ENCODE assay signal across 22 cellular contexts in the genomic region with DNA sequence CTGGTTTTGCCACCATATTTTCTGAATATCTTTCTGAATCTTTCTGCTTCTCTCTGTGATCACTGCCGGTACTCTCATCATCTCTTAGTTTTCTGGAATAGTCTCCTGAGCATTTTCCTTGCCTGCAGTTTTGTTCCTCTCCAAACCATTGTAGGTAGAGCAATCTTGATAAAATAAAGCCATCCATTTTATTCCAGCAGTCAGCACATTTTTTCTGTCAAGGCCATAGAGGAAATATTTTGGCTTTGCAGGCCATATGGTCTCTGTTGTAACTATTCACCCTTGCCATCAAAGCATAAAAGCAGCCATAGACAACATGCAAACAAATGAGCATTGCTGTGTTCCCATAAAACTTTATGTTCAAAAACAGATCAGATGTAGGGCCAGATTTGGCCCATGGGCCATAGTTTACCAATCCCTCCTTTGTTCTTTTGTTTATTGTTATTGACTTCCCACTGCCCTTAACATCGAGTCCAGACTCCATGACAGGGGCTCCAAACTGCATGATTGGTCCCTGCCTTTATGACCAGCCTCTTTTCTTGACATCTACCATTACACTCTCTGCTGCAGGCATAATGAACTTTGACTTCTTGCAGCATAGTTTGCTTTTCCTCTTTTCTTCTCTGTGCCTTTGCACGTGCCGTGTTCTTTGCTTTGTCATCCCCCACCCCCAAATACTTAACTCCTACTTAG. TPM values are rescaled to one million over a fixed set of nuclear protein-coding genes. Genes with fewer than 3 reads are reported as not detected.
DNase-seq lines count a peak whose midpoint lies in the region; ATAC-seq and TF ChIP-seq lines count a peak whose summit lies in the region.
"Had no signal": no experiment of that assay in that cellular context is flagged by ENCODE, and none has a peak within 500 bp of the region (broad histone marks: within the 10 kb centered on the region; RNA-seq: fewer than 3 reads in every experiment).

No MANE protein-coding gene starts in this region.

- no peak overlapping the region for H3K4me3 ChIP-seq in prostate gland
- no peak overlapping the region for H3K4me3 ChIP-seq in MM.1S (ENCODE audit: low read length)
- H3K4me3 ChIP-seq: neural progenitor cell, Peyer's patch, right lobe of liver had no signal

- peak overlapping the region in 1 of 2 donors; percentile 69 for H3K27ac ChIP-seq in prostate gland
- H3K27ac ChIP-seq in MM.1S (ENCODE audit: low read length) = no peak overlapping the region
- H3K27ac ChIP-seq: HL-60, neural progenitor cell, Peyer's patch, right lobe of liver had no signal

- H3K9me3 Mint-ChIP-seq in activated B cell treated with CpG ODN at 0.5 μM for 24 hours = no peaks in the 10 kb centered on the region
- H3K9me3 Mint-ChIP-seq: activated CD8-positive, alpha-beta T cell treated with anti-CD3 and anti-CD28 coated beads for 36 hours; neural progenitor cell had no signal

- H3F3A ChIP-seq in MM.1S (ENCODE audit: insufficient read depth, low read length) = no peaks in the 10 kb centered on the region

- no peak overlapping the region for H2AFZ ChIP-seq in MM.1S (ENCODE audit: low read length)
- H2AFZ ChIP-seq: neural progenitor cell had no signal

- H3K9ac ChIP-seq in MM.1S (ENCODE audit: low read length) = no peak overlapping the region
- H3K9ac ChIP-seq: neural progenitor cell had no signal

- intact Hi-C loops in activated B cell treated with CpG ODN at 0.5 μM for 24 hours (cut with micrococcal nuclease) = no loop called here
- intact Hi-C loops in left colon (cut with DNase I, micrococcal nuclease) = no loop called here
- intact Hi-C loops in prostate gland (cut with DNase I) = no loop called here

- no peaks in the 10 kb centered on the region for H3K79me2 ChIP-seq in MM.1S (ENCODE audit: low read length)

- H3K4me3 Mint-ChIP-seq in activated B cell treated with CpG ODN at 0.5 μM for 24 hours = no peak overlapping the region
- H3K4me3 Mint-ChIP-seq: activated CD8-positive, alpha-beta T cell treated with anti-CD3 and anti-CD28 coated beads for 36 hours; neural progenitor cell had no signal

- no peaks in the 10 kb centered on the region for H3K27me3 ChIP-seq in prostate gland (replicated peaks; ENCODE audit: insufficient read depth)
- H3K27me3 ChIP-seq in MM.1S (replicated peaks; ENCODE audit: insufficient read depth, low read length) = no peaks in the 10 kb centered on the region
- H3K27me3 ChIP-seq: neural progenitor cell, Peyer's patch, right lobe of liver had no signal

- peaks cover 30% of the 10 kb centered on the region for H3K4me1 Mint-ChIP-seq in activated B cell treated with CpG ODN at 0.5 μM for 24 hours
- H3K4me1 Mint-ChIP-seq: neural progenitor cell had no signal

- no peak overlapping the region for H3K4me2 ChIP-seq in MM.1S (ENCODE audit: low read depth, low read length)
- H3K4me2 ChIP-seq: neural progenitor cell had no signal

- no peaks in the 10 kb centered on the region for H3K9me2 ChIP-seq in MM.1S (replicated peaks; ENCODE audit: insufficient read depth, low read length)

- peak; percentile 36 for DNase-seq in HuH-7 (ENCODE audit: low spot score)
- DNase-seq in activated B cell treated with CpG ODN at 0.5 μM for 24 hours = no peak
- DNase-seq in left colon = no peak
- peak; percentile 9 for DNase-seq in prostate gland (ENCODE audit: low spot score)
- DNase-seq in activated CD4-positive, CD25-positive, alpha-beta regulatory T cell (lab: John Stamatoyannopoulos, UW) = no peak
- DNase-seq in MM.1S = no peak
- DNase-seq: activated CD4-positive, alpha-beta T cell treated with anti-CD3 and anti-CD28 coated beads for 1 hour; activated CD8-positive, alpha-beta T cell treated with anti-CD3 and anti-CD28 coated beads for 36 hours; activated effector memory CD4-positive, alpha-beta T cell treated with Interleukin-2 at 50 U/mL for 16 hours; dermis blood vessel endothelial cell; EL; left ventricle myocardium superior; NCI-H2029; NCI-H69; Peyer's patch; right lobe of liver; SIG-M5; stimulated activated CD4-positive, alpha-beta T cell treated with anti-CD3 and anti-CD28 coated beads, Interleukin-2, amount 100 ng/mL, for 48 hours; T-helper 1 cell had no signal

- no peak for ATAC-seq in activated B cell treated with CpG ODN at 0.5 μM for 24 hours (ENCODE audit: low read depth)
- ATAC-seq in left colon = peak; percentile 58
- no peak for ATAC-seq in GM19463 (IDR thresholded peaks at IDR 0.05; ENCODE audit: unreplicated experiment)
- ATAC-seq: activated CD8-positive, alpha-beta T cell treated with anti-CD3 and anti-CD28 coated beads for 36 hours; left ventricle myocardium superior had no signal

- POLR2A ChIA-PET in activated B cell treated with CpG ODN at 0.5 μM for 24 hours (lab: Charles Lee) = no interaction called here

- H3K27ac Mint-ChIP-seq in activated B cell treated with CpG ODN at 0.5 μM for 24 hours = peak overlapping the region; percentile 43
- H3K27ac Mint-ChIP-seq: activated CD8-positive, alpha-beta T cell treated with anti-CD3 and anti-CD28 coated beads for 36 hours; neural progenitor cell had no signal

- no peaks in the 10 kb centered on the region for H4K20me1 ChIP-seq in MM.1S (ENCODE audit: insufficient read depth, low read length)

- H3K27me3 Mint-ChIP-seq in activated B cell treated with CpG ODN at 0.5 μM for 24 hours = no peaks in the 10 kb centered on the region
- H3K27me3 Mint-ChIP-seq: activated CD8-positive, alpha-beta T cell treated with anti-CD3 and anti-CD28 coated beads for 36 hours had no signal

- 41% methylated on average over 4 of the region's 4 CpGs for WGBS in prostate gland

- H3K36me3 Mint-ChIP-seq in activated B cell treated with CpG ODN at 0.5 μM for 24 hours (ENCODE audit: low read depth) = peaks cover 78% of the 10 kb centered on the region

- H3K9me3 ChIP-seq in prostate gland (no peaks in the 10 kb centered on the region), MM.1S (replicated peaks; ENCODE audit: insufficient read depth, low read length) (no peaks in the 10 kb centered on the region)
- H3K9me3 ChIP-seq: Peyer's patch, right lobe of liver had no signal

- CTCF ChIA-PET in activated B cell treated with CpG ODN at 0.5 μM for 24 hours (lab: Charles Lee) = no interaction called here

- H3K36me3 ChIP-seq in prostate gland (peaks cover 0 to 14% of the 10 kb centered on the region in 2 donors), MM.1S (replicated peaks; ENCODE audit: insufficient read depth, low read length) (no peaks in the 10 kb centered on the region)
- H3K36me3 ChIP-seq: neural progenitor cell had no signal

- TF ChIP-seq POLR2A in prostate gland (IDR thresholded peaks at IDR 0.05) = no peak

- TF ChIP-seq CTCF in activated B cell treated with CpG ODN at 0.5 μM for 24 hours (IDR thresholded peaks at IDR 0.05) = no peak
- TF ChIP-seq CTCF in prostate gland (IDR thresholded peaks at IDR 0.05) = no peak
- TF ChIP-seq CTCF in MM.1S (IDR thresholded peaks at IDR 0.05; ENCODE audit: low read length) = no peak

- H3K4me1 ChIP-seq in prostate gland (replicated peaks) = no peaks in the 10 kb centered on the region
- no peaks in the 10 kb centered on the region for H3K4me1 ChIP-seq in MM.1S (ENCODE audit: low read length)
- H3K4me1 ChIP-seq: neural progenitor cell had no signal

RNA-seq across cellular contexts. Expression of a gene that starts 29.8 kb away (rescaled TPM):
- total RNA-seq in activated B cell treated with CpG ODN at 0.5 μM for 24 hours = 19.8 and 20.0 TPM in 2 replicates
- 10 to 100 TPM; 72.6 to 81.3 TPM for total RNA-seq in left colon
- 10 to 100 TPM; 21.5 to 60.7 TPM for total RNA-seq in prostate gland

RNA-seq across cellular contexts. Expression of a gene that starts 53.4 kb away (rescaled TPM):
- total RNA-seq in activated B cell treated with CpG ODN at 0.5 μM for 24 hours = 0.31 and 0.71 TPM in 2 replicates
- 1 to 10 TPM in 1 of 2 donors, under 1 TPM in 1; 0.70 to 1.5 TPM for total RNA-seq in left colon
- 1 to 10 TPM; 3.0 to 4.0 TPM for total RNA-seq in prostate gland

Comparison
In these comparisons a context has a peak if more than half of its experiments do, and no peak if none do; other contexts are left out.
1. DNase-seq: peak in HuH-7 (single experiment) and prostate gland (single experiment); none in activated B cell treated with CpG ODN at 0.5 μM for 24 hours (single experiment), left colon (0 of 2), activated CD4-positive, CD25-positive, alpha-beta regulatory T cell (0 of 4) and MM.1S (single experiment).